In the genomic region with DNA sequence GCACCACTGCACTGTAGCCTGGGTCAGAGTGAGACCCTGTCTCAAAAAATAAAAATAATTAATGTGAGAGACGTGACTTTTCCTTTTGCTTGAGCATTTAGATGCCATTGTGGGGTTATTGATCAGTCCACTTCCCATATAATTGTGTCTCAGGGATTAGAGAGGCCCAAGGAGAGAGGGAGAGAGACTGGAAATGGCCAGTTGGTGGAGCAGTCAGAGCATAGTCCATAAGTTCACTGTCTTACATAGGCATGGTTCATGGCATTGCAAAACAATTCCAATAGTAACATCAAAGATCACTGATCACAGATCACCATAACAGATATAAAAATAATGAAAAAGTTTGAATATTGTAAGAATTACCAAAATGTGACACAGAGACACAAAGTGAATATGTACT, we compare ENCODE assay signal across 1 cellular context.
TF ChIP-seq lines count a peak whose summit lies in the region.

No MANE protein-coding gene starts in this region.

TF ChIP-seq in WTC11, 78 proteins besides CTCF, POLR2A, EP300 and RAD21 (continued from another document):
- TF ChIP-seq MXD4 (CRISPR knock-in tag; IDR thresholded peaks at IDR 0.05; ENCODE audit: borderline replicate concordance) (no peak), NFATC4 (CRISPR knock-in tag; IDR thresholded peaks at IDR 0.05) (no peak), FOXJ3 (CRISPR knock-in tag; IDR thresholded peaks at IDR 0.05; ENCODE audit: borderline replicate concordance) (no peak), JUN (CRISPR knock-in tag; IDR thresholded peaks at IDR 0.05) (no peak), ZNF396 (CRISPR knock-in tag; IDR thresholded peaks at IDR 0.05; ENCODE audit: borderline replicate concordance) (no peak), ZNF671 (CRISPR knock-in tag; IDR thresholded peaks at IDR 0.05) (no peak), CREB1 (CRISPR knock-in tag; IDR thresholded peaks at IDR 0.05) (no peak), GTF2I (CRISPR knock-in tag; conservative IDR thresholded peaks at IDR 0.05) (no peak), SOX15 (CRISPR knock-in tag; IDR thresholded peaks at IDR 0.05) (no peak), JAZF1 (CRISPR knock-in tag; IDR thresholded peaks at IDR 0.05) (no peak), PRRX2 (CRISPR knock-in tag; IDR thresholded peaks at IDR 0.05) (no peak), NR1H2 (CRISPR knock-in tag; IDR thresholded peaks at IDR 0.05) (no peak)
- TF ChIP-seq, protein P1, sequence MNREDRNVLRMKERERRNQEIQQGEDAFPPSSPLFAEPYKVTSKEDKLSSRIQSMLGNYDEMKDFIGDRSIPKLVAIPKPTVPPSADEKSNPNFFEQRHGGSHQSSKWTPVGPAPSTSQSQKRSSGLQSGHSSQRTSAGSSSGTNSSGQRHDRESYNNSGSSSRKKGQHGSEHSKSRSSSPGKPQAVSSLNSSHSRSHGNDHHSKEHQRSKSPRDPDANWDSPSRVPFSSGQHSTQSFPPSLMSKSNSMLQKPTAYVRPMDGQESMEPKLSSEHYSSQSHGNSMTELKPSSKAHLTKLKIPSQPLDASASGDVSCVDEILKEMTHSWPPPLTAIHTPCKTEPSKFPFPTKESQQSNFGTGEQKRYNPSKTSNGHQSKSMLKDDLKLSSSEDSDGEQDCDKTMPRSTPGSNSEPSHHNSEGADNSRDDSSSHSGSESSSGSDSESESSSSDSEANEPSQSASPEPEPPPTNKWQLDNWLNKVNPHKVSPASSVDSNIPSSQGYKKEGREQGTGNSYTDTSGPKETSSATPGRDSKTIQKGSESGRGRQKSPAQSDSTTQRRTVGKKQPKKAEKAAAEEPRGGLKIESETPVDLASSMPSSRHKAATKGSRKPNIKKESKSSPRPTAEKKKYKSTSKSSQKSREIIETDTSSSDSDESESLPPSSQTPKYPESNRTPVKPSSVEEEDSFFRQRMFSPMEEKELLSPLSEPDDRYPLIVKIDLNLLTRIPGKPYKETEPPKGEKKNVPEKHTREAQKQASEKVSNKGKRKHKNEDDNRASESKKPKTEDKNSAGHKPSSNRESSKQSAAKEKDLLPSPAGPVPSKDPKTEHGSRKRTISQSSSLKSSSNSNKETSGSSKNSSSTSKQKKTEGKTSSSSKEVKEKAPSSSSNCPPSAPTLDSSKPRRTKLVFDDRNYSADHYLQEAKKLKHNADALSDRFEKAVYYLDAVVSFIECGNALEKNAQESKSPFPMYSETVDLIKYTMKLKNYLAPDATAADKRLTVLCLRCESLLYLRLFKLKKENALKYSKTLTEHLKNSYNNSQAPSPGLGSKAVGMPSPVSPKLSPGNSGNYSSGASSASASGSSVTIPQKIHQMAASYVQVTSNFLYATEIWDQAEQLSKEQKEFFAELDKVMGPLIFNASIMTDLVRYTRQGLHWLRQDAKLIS (CRISPR knock-in tag; IDR thresholded peaks at IDR 0.05; ENCODE audit: borderline replicate concordance): no peak
- TF ChIP-seq, protein P2, sequence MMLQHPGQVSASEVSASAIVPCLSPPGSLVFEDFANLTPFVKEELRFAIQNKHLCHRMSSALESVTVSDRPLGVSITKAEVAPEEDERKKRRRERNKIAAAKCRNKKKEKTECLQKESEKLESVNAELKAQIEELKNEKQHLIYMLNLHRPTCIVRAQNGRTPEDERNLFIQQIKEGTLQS (CRISPR knock-in tag; conservative IDR thresholded peaks at IDR 0.05): no peak
- TF ChIP-seq, protein P3, sequence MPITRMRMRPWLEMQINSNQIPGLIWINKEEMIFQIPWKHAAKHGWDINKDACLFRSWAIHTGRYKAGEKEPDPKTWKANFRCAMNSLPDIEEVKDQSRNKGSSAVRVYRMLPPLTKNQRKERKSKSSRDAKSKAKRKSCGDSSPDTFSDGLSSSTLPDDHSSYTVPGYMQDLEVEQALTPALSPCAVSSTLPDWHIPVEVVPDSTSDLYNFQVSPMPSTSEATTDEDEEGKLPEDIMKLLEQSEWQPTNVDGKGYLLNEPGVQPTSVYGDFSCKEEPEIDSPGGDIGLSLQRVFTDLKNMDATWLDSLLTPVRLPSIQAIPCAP (CRISPR knock-in tag; IDR thresholded peaks at IDR 0.05): no peak
